Comparison of ENCODE assay signal across 29 cellular contexts in the genomic region with DNA sequence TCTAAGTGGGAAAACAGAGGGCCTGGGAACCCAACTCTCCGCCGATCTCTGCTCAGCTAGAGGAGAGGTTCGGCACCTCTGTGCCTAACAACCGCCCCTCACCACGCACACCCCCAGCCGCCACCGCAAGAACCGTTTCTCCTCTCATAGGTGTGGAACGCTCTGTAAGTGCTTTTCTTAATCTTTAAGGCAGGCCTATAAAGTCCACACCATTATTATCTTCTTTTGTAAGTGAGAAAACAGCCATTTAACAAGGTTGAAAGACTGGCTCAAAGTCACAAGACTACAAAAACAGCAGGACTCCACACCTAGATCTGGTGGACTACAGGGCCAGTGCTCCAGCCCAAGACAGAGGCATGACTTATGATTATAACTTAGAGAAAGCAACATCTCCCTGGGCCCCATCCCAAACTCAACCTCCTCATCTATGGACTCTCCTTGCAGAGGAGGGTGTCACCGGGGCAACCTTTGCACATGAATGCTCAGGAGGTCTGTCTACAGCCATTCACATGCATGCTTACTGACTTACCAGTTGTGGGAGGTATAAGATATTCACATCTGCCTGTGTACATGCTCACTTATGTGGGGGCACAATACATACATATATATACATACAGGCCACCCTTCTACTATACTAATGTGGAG. TPM values are rescaled to one million over a fixed set of nuclear protein-coding genes. Genes with fewer than 3 reads are reported as not detected.
"Had no signal": no experiment of that assay in that cellular context is flagged by ENCODE, and none has a peak within 500 bp of the region (broad histone marks: within the 10 kb centered on the region; RNA-seq: fewer than 3 reads in every experiment).

No MANE protein-coding gene starts in this region.

- H3K36me3 ChIP-seq: cardiac muscle cell, lower lobe of right lung, right lobe of liver had no signal

- H3K27ac Mint-ChIP-seq: activated CD8-positive, alpha-beta T cell treated with anti-CD3 and anti-CD28 coated beads for 36 hours; activated naive CD8-positive, alpha-beta T cell treated with anti-CD3 and anti-CD28 coated beads for 36 hours; activated T-helper 17 cell treated with anti-CD3 and anti-CD28 coated beads, Interleukin-2, amount 50 U/mL, for 72 hours; mesothelial cell of epicardium; stimulated activated memory B cell treated with anti-CD40 and anti-IgM and Interleukin-4, amounts not matched to agents 10 μg/mL and 1 μg/mL and 100 μg/mL, for 72 hours had no signal

- ATAC-seq: activated CD8-positive, alpha-beta T cell treated with anti-CD3 and anti-CD28 coated beads for 36 hours; activated T-helper 17 cell treated with anti-CD3 and anti-CD28 coated beads, Interleukin-2, amount 50 U/mL, for 72 hours; foreskin keratinocyte; lower lobe of right lung; right lobe of liver; stimulated activated memory B cell treated with anti-CD40 and anti-IgM and Interleukin-4, amounts not matched to agents 10 μg/mL and 1 μg/mL and 100 μg/mL, for 72 hours had no signal

- H3K4me3 ChIP-seq: cardiac muscle cell, lower lobe of right lung, right lobe of liver, smooth muscle cell, testis had no signal

- H3K4me1 ChIP-seq: foreskin keratinocyte, right lobe of liver, testis had no signal

- H3K36me3 Mint-ChIP-seq: activated naive CD8-positive, alpha-beta T cell treated with anti-CD3 and anti-CD28 coated beads for 36 hours; mesothelial cell of epicardium had no signal

- H3K9me3 ChIP-seq: lower lobe of right lung, right lobe of liver, testis had no signal

- H3K27ac ChIP-seq: cardiac muscle cell, foreskin keratinocyte, lower lobe of right lung, right lobe of liver, testis had no signal

- H3K9me3 Mint-ChIP-seq: activated CD8-positive, alpha-beta T cell treated with anti-CD3 and anti-CD28 coated beads for 36 hours; activated T-helper 17 cell treated with anti-CD3 and anti-CD28 coated beads, Interleukin-2, amount 50 U/mL, for 72 hours; mesothelial cell of epicardium had no signal

- H3K27me3 ChIP-seq: testis had no signal

- DNase-seq: activated CD4-positive, alpha-beta T cell treated with anti-CD3 and anti-CD28 coated beads for 48 hours; activated CD4-positive, CD25-positive, alpha-beta regulatory T cell; activated CD8-positive, alpha-beta T cell treated with anti-CD3 and anti-CD28 coated beads for 36 hours; activated naive CD4-positive, alpha-beta T cell; activated naive CD8-positive, alpha-beta T cell treated with anti-CD3 and anti-CD28 coated beads for 36 hours; activated T-cell treated with anti-CD3 and anti-CD28 coated beads, Interleukin-2, amount 50 U/mL, for 1 hour; amygdala; dermis blood vessel endothelial cell; foreskin keratinocyte; glutamatergic neuron; hypothalamus; lower lobe of right lung; right lobe of liver; stimulated activated CD4-positive, alpha-beta T cell treated with anti-CD3 and anti-CD28 coated beads, Interleukin-4, amount 100 ng/mL, for 24 hours; T-helper 1 cell; T-helper 9 cell; testis had no signal

- H3K4me3 Mint-ChIP-seq: activated CD8-positive, alpha-beta T cell treated with anti-CD3 and anti-CD28 coated beads for 36 hours; activated naive CD8-positive, alpha-beta T cell treated with anti-CD3 and anti-CD28 coated beads for 36 hours; activated T-helper 17 cell treated with anti-CD3 and anti-CD28 coated beads, Interleukin-2, amount 50 U/mL, for 72 hours; mesothelial cell of epicardium; stimulated activated memory B cell treated with anti-CD40 and anti-IgM and Interleukin-4, amounts not matched to agents 10 μg/mL and 1 μg/mL and 100 μg/mL, for 72 hours had no signal

RNA-seq across cellular contexts. Expression of gene NKX2-3, which starts 7.9 kb away (rescaled TPM):
- total RNA-seq: activated CD8-positive, alpha-beta T cell treated with anti-CD3 and anti-CD28 coated beads for 36 hours; activated naive CD8-positive, alpha-beta T cell treated with anti-CD3 and anti-CD28 coated beads for 36 hours; activated T-helper 17 cell treated with anti-CD3 and anti-CD28 coated beads, Interleukin-2, amount 50 U/mL, for 72 hours; cardiac muscle cell; chondrocyte; dermis blood vessel endothelial cell; epithelial cell of proximal tubule; fibroblast of lung; foreskin keratinocyte; lower lobe of right lung; mesothelial cell of epicardium; osteocyte; smooth muscle cell had no signal
- polyA plus RNA-seq: cardiac muscle cell, fibroblast of lung, foreskin keratinocyte, keratinocyte, neural cell, smooth muscle cell, urinary bladder had no signal
